In the genomic region with DNA sequence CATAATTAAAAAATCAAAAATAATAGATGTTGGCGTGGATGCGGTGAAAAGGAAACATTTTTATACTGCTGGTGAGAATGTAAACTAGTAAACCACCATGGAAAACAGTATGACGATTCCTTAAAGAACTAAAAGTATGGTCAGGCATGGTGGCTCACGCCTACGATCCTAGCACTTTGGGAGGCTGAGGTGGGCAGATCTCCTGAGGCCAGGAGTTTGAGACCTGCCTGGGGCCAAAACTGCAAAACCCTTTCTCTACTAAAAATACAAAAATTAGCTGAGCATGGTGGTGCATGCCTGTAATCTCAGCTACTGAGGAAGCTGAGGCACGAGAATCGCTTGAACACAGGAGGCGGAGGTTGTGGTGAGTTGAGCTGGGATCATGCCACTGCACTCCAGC, we compare ENCODE assay signal across 23 cellular contexts.
"Had no signal": no experiment of that assay in that cellular context is flagged by ENCODE, and none has a peak within 500 bp of the region (broad histone marks: within the 10 kb centered on the region; RNA-seq: fewer than 3 reads in every experiment).

No MANE protein-coding gene starts in this region.

- H3K27me3 ChIP-seq: colonic mucosa, dorsolateral prefrontal cortex, esophagus muscularis mucosa, esophagus squamous epithelium, foreskin keratinocyte, gastrocnemius medialis, gastroesophageal sphincter, heart left ventricle, heart right ventricle had no signal

- H3K27ac ChIP-seq: colonic mucosa, coronary artery, dorsolateral prefrontal cortex, epithelial cell of prostate, esophagus muscularis mucosa, esophagus squamous epithelium, foreskin keratinocyte, gastrocnemius medialis, gastroesophageal sphincter, heart left ventricle, heart right ventricle had no signal

- H3K4me3 ChIP-seq: colonic mucosa, coronary artery, dorsolateral prefrontal cortex, esophagus muscularis mucosa, esophagus squamous epithelium, gastrocnemius medialis, gastroesophageal sphincter, heart left ventricle, heart right ventricle had no signal

- DNase-seq: colonic mucosa; cortex of kidney; dermis blood vessel endothelial cell; dorsolateral prefrontal cortex; effector CD4-positive, alpha-beta T cell; effector CD8-positive, alpha-beta T cell; effector memory CD4-positive, alpha-beta T cell; effector memory CD8-positive, alpha-beta T cell; endodermal cell; erythroblast; esophagus squamous epithelium; foreskin fibroblast; foreskin keratinocyte; foreskin melanocyte; gastrocnemius medialis; glutamatergic neuron; head of caudate nucleus; heart left ventricle; heart right ventricle had no signal

- H3K36me3 ChIP-seq: colonic mucosa, esophagus muscularis mucosa, esophagus squamous epithelium, gastrocnemius medialis, gastroesophageal sphincter, heart left ventricle, heart right ventricle had no signal

- H3K4me1 ChIP-seq: colonic mucosa, esophagus muscularis mucosa, esophagus squamous epithelium, gastrocnemius medialis, gastroesophageal sphincter, heart left ventricle, heart right ventricle had no signal

- H3K9me3 ChIP-seq: colonic mucosa, esophagus squamous epithelium, gastrocnemius medialis had no signal
